Comparison of ENCODE assay signal across 8 cellular contexts in genomic region chr6:53796451-53796780, GRCh38. TPM values are rescaled to one million over a fixed set of nuclear protein-coding genes. Genes with fewer than 3 reads are reported as not detected.
DNase-seq lines count a peak whose midpoint lies in the region; ATAC-seq, FAIRE-seq and TF ChIP-seq lines count a peak whose summit lies in the region.

No MANE protein-coding gene starts in this region.

- H3K9me3 ChIP-seq in cardiac muscle cell (ENCODE audit: low read depth) (no peaks in the 10 kb centered on the region), body of pancreas (no peaks in the 10 kb centered on the region), transverse colon (no peaks in the 10 kb centered on the region)

- in situ Hi-C loops in transverse colon (cut with MboI; ENCODE audit: low pct_ligation_motif_present in 1 of 4, low pct_unique_long_range_greater_than_20kb in 1 of 4, low sequenced_read_pairs in 3 of 4): loop anchor here in 2 of 4 donors (10.0 to 25.0 kb wide), 2 partner anchors 158 to 166 kb away; no protein-coding TSS in a partner anchor

- no peak for TF ChIP-seq EP300 in transverse colon (IDR thresholded peaks at IDR 0.05; ENCODE audit: low read depth)

- H3K4me3 ChIP-seq in cardiac muscle cell (peak overlapping the region; percentile 75), body of pancreas (no peak overlapping the region), transverse colon (peak overlapping the region in 3 of 4 donors; percentile 74 to 94 (median 87))

- no peaks in the 10 kb centered on the region for H3K36me3 ChIP-seq in cardiac muscle cell
- H3K36me3 ChIP-seq in body of pancreas (replicated peaks in 1 of 2; ENCODE audit: insufficient read depth in 1 of 2, low read depth in 2 of 2): no peaks in the 10 kb centered on the region
- no peaks in the 10 kb centered on the region for H3K36me3 ChIP-seq in transverse colon

- TF ChIP-seq CTCF in cardiac muscle cell (IDR thresholded peaks at IDR 0.05; ENCODE audit: low read depth, low read length) (no peak), body of pancreas (IDR thresholded peaks at IDR 0.05) (no peak), transverse colon (IDR thresholded peaks at IDR 0.05) (no peak)

- no peaks in the 10 kb centered on the region for H3K36me3 Mint-ChIP-seq in memory B cell

- peaks cover 33% of the 10 kb centered on the region for H3K4me1 Mint-ChIP-seq in memory B cell

- peak overlapping the region; percentile 98 for H3K4me3 Mint-ChIP-seq in memory B cell

- ATAC-seq in body of pancreas: no peak
- no peak for ATAC-seq in memory B cell (ENCODE audit: low read depth)
- no peak for ATAC-seq in HG03565 (IDR thresholded peaks at IDR 0.05; ENCODE audit: unreplicated experiment)

- H3K27me3 ChIP-seq in cardiac muscle cell: peaks cover 9% of the 10 kb centered on the region
- H3K27me3 ChIP-seq in body of pancreas: no peaks in the 10 kb centered on the region
- H3K27me3 ChIP-seq in transverse colon: no peaks in the 10 kb centered on the region

- H3K27ac Mint-ChIP-seq in memory B cell: peak overlapping the region; percentile 39

- no peak for DNase-seq in cardiac muscle cell (ENCODE audit: low read depth in 1 of 2, low spot score in 1 of 2)
- no peak for DNase-seq in cardiac septum (ENCODE audit: low spot score)
- DNase-seq in body of pancreas: no peak
- no peak for DNase-seq in memory B cell (ENCODE audit: low spot score in 2 of 2)
- no peak for DNase-seq in transverse colon
- no peak for DNase-seq in NCI-H187 treated with DMSO at 0.1 percent for 48 hours (lab: John Stamatoyannopoulos, UW)
- no peak for DNase-seq in GM19239 (ENCODE audit: insufficient read length, low spot score)

- no peak overlapping the region for H3K27ac ChIP-seq in cardiac muscle cell
- H3K27ac ChIP-seq in body of pancreas: peak overlapping the region; percentile 73 to 91 (median 80)
- H3K27ac ChIP-seq in transverse colon: peak overlapping the region; percentile 85 to 89 (median 87)

- H3K4me1 ChIP-seq in cardiac muscle cell (ENCODE audit: low read depth) (peaks cover 3% of the 10 kb centered on the region), body of pancreas (peaks cover 29% of the 10 kb centered on the region), transverse colon (peaks cover 0 to 56% (median 28%) of the 10 kb centered on the region in 4 donors)

- H3K9me3 Mint-ChIP-seq in memory B cell: no peaks in the 10 kb centered on the region

- intact Hi-C loops in cardiac septum (cut with DNase I): loop anchor here (1.0 to 10.0 kb wide), 5 partner anchors 41 to 252 kb away; partner anchors contain the start of gene GCLC
- intact Hi-C loops in body of pancreas (cut with DNase I): no loop called here
- intact Hi-C loops in transverse colon (cut with DNase I; ENCODE audit: low total_unique reads): no loop called here

- FAIRE-seq in GM19239 (lab: Jason Lieb, UNC): no peak

- WGBS in body of pancreas, 2 donors: 6 to 13% methylated on average over 3 of the region's 3 CpGs
- 19 to 44% methylated on average over 2 to 3 of the region's 3 CpGs for WGBS in transverse colon (ENCODE audit: low coverage in 1 of 2), 2 donors

- H3K27me3 Mint-ChIP-seq in memory B cell: no peaks in the 10 kb centered on the region

- TF ChIP-seq POLR2A in body of pancreas (IDR thresholded peaks at IDR 0.05) (no peak), transverse colon (IDR thresholded peaks at IDR 0.05) (no peak)

RNA-seq across cellular contexts. Expression of gene LRRC1, which starts 1.6 kb away (rescaled TPM):
- total RNA-seq in cardiac muscle cell (9.1 and 10.0 TPM in 2 replicates), cardiac septum (6.4 TPM), body of pancreas (10 to 100 TPM; 13.2 to 17.1 TPM), transverse colon (100 to 1,000 TPM in 1 of 4 donors, 10 to 100 TPM in 3; 71.0 to 151 (median 91.6) TPM)
- 8.9 and 11.4 TPM in 2 replicates for polyA plus RNA-seq in cardiac muscle cell

Comparison
In these comparisons a context has a peak if more than half of its experiments do, and no peak if none do; other contexts are left out.
1. H3K4me3 ChIP-seq: peak in cardiac muscle cell (single experiment) and transverse colon (3 of 4); none in body of pancreas (0 of 2).